1 cellular context compared by ENCODE assay signal in the genomic region with DNA sequence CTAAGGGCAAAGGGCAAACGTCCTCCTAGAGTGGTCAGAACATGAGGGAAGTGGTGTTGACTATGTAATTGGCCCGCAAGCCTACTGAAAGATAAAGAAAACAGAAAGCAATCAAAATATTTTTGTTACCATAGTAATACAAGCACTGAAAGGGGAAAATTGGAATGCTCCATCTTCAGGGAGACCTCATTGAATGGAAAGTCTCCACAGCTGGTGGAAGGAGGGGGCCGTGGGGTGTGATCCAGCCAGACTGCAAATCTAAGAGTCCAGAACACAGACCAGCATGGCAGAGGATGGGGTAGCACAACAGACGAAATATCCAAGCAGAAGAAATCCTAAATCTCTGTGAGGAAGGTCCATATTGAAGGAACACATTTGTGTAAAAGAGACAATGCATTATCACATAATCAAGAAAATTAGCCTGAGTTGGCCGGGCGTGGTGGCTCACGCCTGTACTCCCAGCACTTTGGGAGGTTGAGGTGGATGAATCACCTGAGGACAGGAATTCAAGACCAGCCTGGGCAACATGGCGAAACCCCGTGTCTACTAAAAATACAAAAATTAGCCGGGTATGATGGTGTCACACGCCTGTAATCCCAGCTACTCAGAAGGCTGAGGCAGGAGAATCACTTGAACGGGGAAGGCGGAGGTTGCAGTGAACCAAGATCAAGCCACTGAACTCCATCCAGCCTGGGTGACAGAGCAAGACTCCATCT.
A peak's percentile ranks its signal among the peaks of the same experiment; 100 is the strongest.
TF ChIP-seq lines count a peak whose summit lies in the region.

No MANE protein-coding gene starts in this region.

TF ChIP-seq in K562, 482 proteins besides CTCF, POLR2A, EP300 and RAD21 (continued from another document):
- TF ChIP-seq, protein P1, sequence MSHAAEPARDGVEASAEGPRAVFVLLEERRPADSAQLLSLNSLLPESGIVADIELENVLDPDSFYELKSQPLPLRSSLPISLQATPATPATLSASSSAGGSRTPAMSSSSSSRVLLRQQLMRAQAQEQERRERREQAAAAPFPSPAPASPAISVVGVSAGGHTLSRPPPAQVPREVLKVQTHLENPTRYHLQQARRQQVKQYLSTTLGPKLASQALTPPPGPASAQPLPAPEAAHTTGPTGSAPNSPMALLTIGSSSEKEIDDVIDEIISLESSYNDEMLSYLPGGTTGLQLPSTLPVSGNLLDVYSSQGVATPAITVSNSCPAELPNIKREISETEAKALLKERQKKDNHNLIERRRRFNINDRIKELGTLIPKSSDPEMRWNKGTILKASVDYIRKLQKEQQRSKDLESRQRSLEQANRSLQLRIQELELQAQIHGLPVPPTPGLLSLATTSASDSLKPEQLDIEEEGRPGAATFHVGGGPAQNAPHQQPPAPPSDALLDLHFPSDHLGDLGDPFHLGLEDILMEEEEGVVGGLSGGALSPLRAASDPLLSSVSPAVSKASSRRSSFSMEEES (CRISPR knock-in tag; IDR thresholded peaks at IDR 0.05), result no peak
- TF ChIP-seq TBL1XR1 (IDR thresholded peaks at IDR 0.05; ENCODE audit: low read length in 2 of 2) (no peak), NR2C2 (CRISPR knock-in tag; IDR thresholded peaks at IDR 0.05) (no peak), NR2C2 (tag; IDR thresholded peaks at IDR 0.05) (peak; percentile 40; the same call in 1 of the 2 replicates), SLC30A9 (CRISPR knock-in tag; IDR thresholded peaks at IDR 0.05) (no peak)
TF ChIP-seq in K562: peak in this region for 1.
